ENCODE assay signal across 14 cellular contexts in the genomic region with DNA sequence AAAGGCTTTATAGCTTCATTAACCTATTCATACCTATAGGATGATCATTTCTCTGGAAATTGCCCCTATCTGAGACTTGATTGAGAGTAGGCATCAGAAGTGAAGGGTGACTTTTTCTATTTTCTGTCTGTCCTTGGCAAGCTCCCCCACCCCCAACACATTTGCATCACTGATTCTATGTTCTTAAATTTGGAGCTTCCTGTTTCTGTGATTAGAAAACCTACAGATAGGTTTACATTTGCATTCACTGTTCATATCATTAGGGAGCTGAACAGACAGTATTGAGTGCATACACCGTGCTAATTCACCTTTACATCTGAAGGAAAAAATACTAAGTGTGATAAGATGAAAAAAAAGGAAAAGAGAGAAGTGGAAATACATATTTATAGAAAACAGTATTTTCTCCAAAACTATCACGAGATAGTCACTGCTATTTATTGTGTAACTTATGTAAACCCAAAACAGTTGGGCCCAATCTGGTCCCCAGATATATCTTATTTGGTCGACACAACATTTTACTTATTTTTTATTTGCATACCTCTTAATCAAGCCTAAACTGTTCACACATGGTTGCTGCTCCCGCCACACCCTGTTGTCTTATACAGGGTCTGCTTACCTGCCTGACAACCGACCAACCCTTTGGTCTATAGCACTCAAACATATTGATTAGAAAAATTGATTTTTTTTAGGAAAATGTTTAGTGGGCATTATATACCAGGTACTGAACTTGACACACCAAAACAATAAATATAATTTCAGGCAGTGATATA.
DNase-seq lines count a peak whose midpoint lies in the region; ATAC-seq, FAIRE-seq and TF ChIP-seq lines count a peak whose summit lies in the region.
"Had no signal": no experiment of that assay in that cellular context is flagged by ENCODE, and none has a peak within 500 bp of the region (broad histone marks: within the 10 kb centered on the region; RNA-seq: fewer than 3 reads in every experiment).

No MANE protein-coding gene starts in this region.

- H3K79me2 ChIP-seq in Karpas-422 (ENCODE audit: low read length) = no peaks in the 10 kb centered on the region
- H3K79me2 ChIP-seq in osteoblast (ENCODE audit: insufficient read depth, low read length) = no peaks in the 10 kb centered on the region
- no peaks in the 10 kb centered on the region for H3K79me2 ChIP-seq in mammary epithelial cell (ENCODE audit: insufficient read depth, low read length)

- in situ Hi-C loops in mammary epithelial cell (cut with MboI; ENCODE audit: low sequenced_read_pairs in 2 of 2) = no loop called here

- WGBS in small intestine, 3 donors = 25 to 53% (median 31%) methylated on average over 5 of the region's 5 CpGs
- 73% methylated on average over 5 of the region's 5 CpGs for WGBS in mammary epithelial cell (ENCODE audit: low coverage, missing lambda C conversion rate)

- no TSS peak for BruUV-seq in mammary epithelial cell (replicated peaks; lab: Mats Ljungman, UMichigan)

- CTCF ChIA-PET in mammary epithelial cell (lab: Charles Lee; ENCODE audit: low non-redundant PET) = no interaction called here

- DNase-seq in Karpas-422 = peak; percentile 90
- DNase-seq in osteoblast (ENCODE audit: insufficient read length, low spot score, missing footprints) = peak; percentile 2
- DNase-seq in AML-193 (lab: John Stamatoyannopoulos, UW) = no peak
- DNase-seq in small intestine = no peak
- DNase-seq in mammary epithelial cell = no peak
- DNase-seq: activated CD4-positive, CD25-positive, alpha-beta regulatory T cell treated with anti-CD3 and anti-CD28 coated beads, Interleukin-2, amount 50 U/mL, for 72 hours; effector memory CD4-positive, alpha-beta T cell; left ventricle myocardium inferior; naive thymus-derived CD4-positive, alpha-beta T cell; NCI-H345 had no signal

- H3K4me2 ChIP-seq in Karpas-422 (ENCODE audit: low read depth, low read length, poor library complexity, severe bottlenecking) (peak overlapping the region; percentile 67), osteoblast (ENCODE audit: insufficient read depth, low read length) (no peak overlapping the region), mammary epithelial cell (ENCODE audit: insufficient read depth, low read depth, low read length) (no peak overlapping the region)

- H2AFZ ChIP-seq in Karpas-422 (ENCODE audit: low read length) (no peak overlapping the region), osteoblast (ENCODE audit: low read length) (no peak overlapping the region), mammary epithelial cell (ENCODE audit: low read depth, low read length) (no peak overlapping the region)

- FAIRE-seq in small intestine (lab: Jason Lieb, UNC) = no peak

- H3K4me1 ChIP-seq in Karpas-422 (ENCODE audit: low read length) (peaks cover 46% of the 10 kb centered on the region), osteoblast (ENCODE audit: insufficient read depth, low read length) (no peaks in the 10 kb centered on the region), small intestine (ENCODE audit: control insufficient read depth in 2 of 2, insufficient read depth in 1 of 2, low read depth in 1 of 2, low read length in 1 of 2) (no peaks in the 10 kb centered on the region), mammary epithelial cell (ENCODE audit: insufficient read depth, low read length) (no peaks in the 10 kb centered on the region)
- H3K4me1 ChIP-seq: left ventricle myocardium inferior, prostate gland had no signal

- H3K4me3 ChIP-seq in Karpas-422 (ENCODE audit: low read length) (peak overlapping the region; percentile 46), osteoblast (ENCODE audit: insufficient read depth, low read length) (no peak overlapping the region), small intestine (ENCODE audit: low read depth in 1 of 2, low read length in 2 of 2) (no peak overlapping the region), mammary epithelial cell (replicated peaks in 1 of 3; ENCODE audit: insufficient read depth in 1 of 3, low read depth in 2 of 3, low read length in 3 of 3) (no peak overlapping the region)
- H3K4me3 ChIP-seq: left ventricle myocardium inferior, prostate gland had no signal

- H4K20me1 ChIP-seq in Karpas-422 (ENCODE audit: insufficient read depth, low read depth, low read length) (no peaks in the 10 kb centered on the region), osteoblast (ENCODE audit: insufficient read depth, low read length) (no peaks in the 10 kb centered on the region), mammary epithelial cell (ENCODE audit: insufficient read depth, low read length) (no peaks in the 10 kb centered on the region)

- intact Hi-C loops in mammary epithelial cell (cut with micrococcal nuclease) = loop anchor here (1.0 kb wide), 1 partner anchor 27 kb away; no protein-coding TSS in a partner anchor

- H3K9me2 ChIP-seq in Karpas-422 (replicated peaks; ENCODE audit: insufficient read depth, low read length) = no peaks in the 10 kb centered on the region

- no peaks in the 10 kb centered on the region for H3K36me3 ChIP-seq in Karpas-422 (ENCODE audit: insufficient read depth, low read length)
- H3K36me3 ChIP-seq in osteoblast (ENCODE audit: insufficient read depth, low read length) = no peaks in the 10 kb centered on the region
- H3K36me3 ChIP-seq in small intestine (ENCODE audit: control insufficient read depth in 2 of 2, insufficient read depth in 2 of 2, low read length in 2 of 2) = no peaks in the 10 kb centered on the region
- H3K36me3 ChIP-seq in mammary epithelial cell (ENCODE audit: insufficient read depth, low read length) = no peaks in the 10 kb centered on the region
- H3K36me3 ChIP-seq: left ventricle myocardium inferior, prostate gland had no signal

- H3K27ac ChIP-seq in Karpas-422 (ENCODE audit: low read length) (peak overlapping the region; percentile 50), osteoblast (ENCODE audit: low read depth, low read length) (no peak overlapping the region), small intestine (ENCODE audit: low read depth in 1 of 2, low read length in 1 of 2) (no peak overlapping the region), mammary epithelial cell (ENCODE audit: insufficient read depth, low read depth, low read length) (no peak overlapping the region)
- H3K27ac ChIP-seq: C4-2B, left ventricle myocardium inferior, prostate gland had no signal

- TF ChIP-seq CTCF in osteoblast (IDR thresholded peaks at IDR 0.05; ENCODE audit: extremely low read depth, low read depth, low read length) (no peak), mammary epithelial cell (conservative IDR thresholded peaks at IDR 0.05 in 1 of 2, IDR thresholded peaks at IDR 0.05 in 1 of 2; ENCODE audit: extremely low read depth in 1 of 2, insufficient read depth in 1 of 2, low read depth in 1 of 2, low read length in 2 of 2) (no peak)

- ATAC-seq in GM18867 (IDR thresholded peaks at IDR 0.05; ENCODE audit: unreplicated experiment) (peak; percentile 70), HG02852 (IDR thresholded peaks at IDR 0.05; ENCODE audit: unreplicated experiment) (peak; percentile 56)
- ATAC-seq: naive thymus-derived CD4-positive, alpha-beta T cell had no signal

- H3K9me3 ChIP-seq in Karpas-422 (ENCODE audit: low read length) = no peaks in the 10 kb centered on the region
- H3K9me3 ChIP-seq in osteoblast (ENCODE audit: low read depth, low read length) = no peaks in the 10 kb centered on the region
- H3K9me3 ChIP-seq in small intestine (ENCODE audit: control insufficient read depth, low read depth) = no peaks in the 10 kb centered on the region
- no peaks in the 10 kb centered on the region for H3K9me3 ChIP-seq in mammary epithelial cell (replicated peaks; ENCODE audit: insufficient read depth, low read length)
- H3K9me3 ChIP-seq: prostate gland had no signal

- H3K27me3 ChIP-seq in Karpas-422 (ENCODE audit: low read length) = no peaks in the 10 kb centered on the region
- no peaks in the 10 kb centered on the region for H3K27me3 ChIP-seq in osteoblast (ENCODE audit: insufficient read depth, low read length)
- H3K27me3 ChIP-seq in small intestine (ENCODE audit: control insufficient read depth in 2 of 2, insufficient read depth in 2 of 2, low read length in 2 of 2) = no peaks in the 10 kb centered on the region
- no peaks in the 10 kb centered on the region for H3K27me3 ChIP-seq in mammary epithelial cell (ENCODE audit: insufficient read depth, low read length)

- no peak overlapping the region for H3K9ac ChIP-seq in Karpas-422 (ENCODE audit: low read length)
- no peak overlapping the region for H3K9ac ChIP-seq in mammary epithelial cell (ENCODE audit: insufficient read depth, low read length)

- dilution Hi-C loops in mammary epithelial cell (cut with HindIII; ENCODE audit: low sequenced_read_pairs) = no loop called here

Comparison
In these comparisons a context has a peak if more than half of its experiments do, and no peak if none do; other contexts are left out.
1. DNase-seq: peak in Karpas-422 (single experiment) and osteoblast (single experiment); none in AML-193 (0 of 2), small intestine (single experiment) and mammary epithelial cell (single experiment).